10 cellular contexts compared by ENCODE assay signal in the genomic region with DNA sequence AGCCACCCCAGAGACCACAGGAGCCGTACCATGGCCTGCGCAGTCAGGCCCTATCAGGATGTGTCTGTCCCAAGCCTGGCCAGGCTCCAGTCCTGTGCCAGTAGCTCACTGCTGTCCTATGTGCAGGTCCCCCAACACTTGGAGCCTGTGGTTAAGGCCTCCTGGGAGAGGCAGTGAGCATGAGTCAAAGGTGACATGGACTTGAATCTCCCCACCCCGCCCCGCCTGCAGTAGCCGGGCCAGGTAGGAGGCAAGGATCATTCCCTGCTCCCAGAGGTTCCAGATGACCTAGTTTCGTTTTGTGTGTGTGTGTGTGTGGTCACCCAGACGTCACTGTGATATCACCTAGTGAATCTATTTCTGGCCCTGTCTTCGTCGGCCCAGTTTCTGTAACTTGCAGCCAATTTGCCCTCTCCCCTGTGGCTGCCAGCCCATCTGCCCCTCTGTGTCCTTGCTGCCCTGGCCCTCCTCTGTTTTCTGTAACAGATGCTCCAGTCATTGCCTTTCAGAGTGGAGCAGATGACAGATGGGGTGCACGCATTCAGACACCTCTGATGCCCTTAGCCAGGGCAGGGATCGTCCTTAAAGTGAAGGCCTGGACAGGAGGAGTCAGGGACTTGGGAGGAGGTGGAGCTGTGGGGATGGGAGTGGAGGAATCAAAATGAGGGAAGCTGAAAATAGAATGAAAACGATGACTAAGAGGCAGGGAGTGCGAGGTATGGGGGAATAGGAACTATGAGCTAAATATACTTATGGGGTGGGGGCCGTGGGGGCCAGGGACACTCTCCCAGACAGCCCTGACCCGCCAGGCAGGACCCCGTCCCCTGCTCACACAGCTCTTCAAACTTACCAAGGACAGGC. TPM values are rescaled to one million over a fixed set of nuclear protein-coding genes. Genes with fewer than 3 reads are reported as not detected.
DNase-seq lines count a peak whose midpoint lies in the region; ATAC-seq and TF ChIP-seq lines count a peak whose summit lies in the region.
"Had no signal": no experiment of that assay in that cellular context is flagged by ENCODE, and none has a peak within 500 bp of the region (broad histone marks: within the 10 kb centered on the region; RNA-seq: fewer than 3 reads in every experiment).

No MANE protein-coding gene starts in this region.

- H3K4me2 ChIP-seq in BLaER1 = peak overlapping the region; percentile 63

- ATAC-seq in HG03135 (IDR thresholded peaks at IDR 0.05; ENCODE audit: unreplicated experiment) = no peak

- no peaks in the 10 kb centered on the region for H3K27me3 Mint-ChIP-seq in chondrocyte (ENCODE audit: low read depth)

- 80 to 86% methylated on average over 11 to 13 of the region's 16 CpGs for WGBS in mesodermal cell (ENCODE audit: insufficient coverage in 2 of 2), 2 experiments

- no peaks in the 10 kb centered on the region for H4K20me1 ChIP-seq in BLaER1

- no peak for TF ChIP-seq CTCF in chondrocyte (IDR thresholded peaks at IDR 0.05)

- H3K4me3 Mint-ChIP-seq in chondrocyte (ENCODE audit: unreplicated experiment) = no peak overlapping the region

- no peaks in the 10 kb centered on the region for H3K27me3 ChIP-seq in BLaER1
- H3K27me3 ChIP-seq in SJCRH30 = peaks cover 39% of the 10 kb centered on the region

- H3K27ac ChIP-seq in BLaER1 (0 out of 2 replicates have a peak overlapping the region, but pooled peaks have one; percentile 18), mesodermal cell (ENCODE audit: low read depth, low read length, severe bottlenecking) (peak overlapping the region; percentile 53), SJCRH30 (no peak overlapping the region)

- DNase-seq in NCI-H1694 treated with DMSO at 0.1 percent for 48 hours (lab: John Stamatoyannopoulos, UW) (peak; percentile 87), chondrocyte (ENCODE audit: low spot score) (no peak), HuH-7.5 (ENCODE audit: low spot score) (no peak), SJCRH30 (no peak)
- DNase-seq in stimulated activated naive CD4-positive, alpha-beta T cell treated with Interleukin-2 at 50 U/mL for 16 hours (lab: John Stamatoyannopoulos, UW) = no peak
- DNase-seq: DND-41, NCI-H2029 had no signal

- H3K36me3 ChIP-seq in BLaER1 (no peaks in the 10 kb centered on the region), mesodermal cell (ENCODE audit: control insufficient read depth, insufficient read depth, low read length) (no peaks in the 10 kb centered on the region), SJCRH30 (no peaks in the 10 kb centered on the region)

- H3K9me3 ChIP-seq in BLaER1 = no peaks in the 10 kb centered on the region
- H3K9me3 ChIP-seq in mesodermal cell (ENCODE audit: control insufficient read depth, low read length) = no peaks in the 10 kb centered on the region
- no peaks in the 10 kb centered on the region for H3K9me3 ChIP-seq in SJCRH30 (replicated peaks)

- H3K4me1 ChIP-seq in BLaER1 = peaks cover 55% of the 10 kb centered on the region
- H3K4me1 ChIP-seq in mesodermal cell (ENCODE audit: control insufficient read depth, insufficient read depth, low read length, poor library complexity, severe bottlenecking) = peaks cover 65% of the 10 kb centered on the region
- H3K4me1 ChIP-seq in SJCRH30 = peaks cover 5% of the 10 kb centered on the region; the same call in 1 of the 2 replicates

- peak overlapping the region; percentile 95 for H3K27ac Mint-ChIP-seq in chondrocyte (ENCODE audit: unreplicated experiment)

- no peak overlapping the region for H3K4me3 ChIP-seq in BLaER1
- H3K4me3 ChIP-seq in mesodermal cell (ENCODE audit: extremely low read depth, insufficient read depth, low read length, poor library complexity, severe bottlenecking) = no peak overlapping the region
- no peak overlapping the region for H3K4me3 ChIP-seq in SJCRH30

- no peaks in the 10 kb centered on the region for H3K36me3 Mint-ChIP-seq in chondrocyte (ENCODE audit: low read depth)

- H3K4me1 Mint-ChIP-seq in chondrocyte (ENCODE audit: low read depth) = peaks cover 62% of the 10 kb centered on the region

- H3K9me3 Mint-ChIP-seq in chondrocyte (ENCODE audit: low read depth) = no peaks in the 10 kb centered on the region

- H3K9ac ChIP-seq in BLaER1 = peak overlapping the region; percentile 19; the same call in 1 of the 2 replicates

RNA-seq across cellular contexts. Expression of gene SLC6A12, which starts 37.4 kb away (rescaled TPM):
- total RNA-seq in chondrocyte = 0.42 TPM in 1 of 3 replicates, not detected in the others
- 1.9 TPM for polyA plus RNA-seq in mesodermal cell (2013, experiment 1 of 2)
- polyA plus RNA-seq in mesodermal cell (2013, experiment 2 of 2) = 2.1 TPM
- total RNA-seq in SJCRH30 (2014; rRNA removed; shearing (Covaris generic)) = not detected in 2 replicates
